1 cellular context compared by ENCODE assay signal in genomic region chr3:189622629-189623028, GRCh38.
TF ChIP-seq lines count a peak whose summit lies in the region.

No MANE protein-coding gene starts in this region.

TF ChIP-seq in H1, 55 proteins besides CTCF, POLR2A, EP300 and RAD21:
- TF ChIP-seq CBX5 (IDR thresholded peaks at IDR 0.05; ENCODE audit: low read depth, low read length): no peak
- no peak for TF ChIP-seq SIRT6 (IDR thresholded peaks at IDR 0.05; ENCODE audit: low read length)
- no peak for TF ChIP-seq FOSL1 (IDR thresholded peaks at IDR 0.05; ENCODE audit: insufficient read depth, low read depth, low read length)
TF ChIP-seq in H1: peak in this region for 0.
